8 cellular contexts compared by ENCODE assay signal in the genomic region with DNA sequence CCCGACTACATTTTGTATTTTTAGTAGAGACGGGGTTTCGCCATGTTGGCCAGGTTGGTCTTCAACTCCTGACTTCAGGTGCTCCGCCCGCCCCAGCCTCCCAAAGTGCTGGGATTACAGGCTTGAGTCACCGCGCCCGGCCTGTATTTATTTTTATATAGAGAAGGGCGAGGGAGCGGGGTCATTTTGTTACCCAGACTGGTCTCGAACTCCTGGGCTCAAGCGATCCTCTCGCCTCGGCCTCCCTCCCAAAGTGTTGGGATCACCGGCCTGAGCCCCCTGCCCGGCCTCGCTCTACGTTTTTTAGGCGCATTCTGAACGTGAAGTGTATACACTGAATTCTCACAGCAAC. TPM values are rescaled to one million over a fixed set of nuclear protein-coding genes. Genes with fewer than 3 reads are reported as not detected.
DNase-seq lines count a peak whose midpoint lies in the region; ATAC-seq, FAIRE-seq and TF ChIP-seq lines count a peak whose summit lies in the region.

No MANE protein-coding gene starts in this region.

- DNase-seq in HCT116 (ENCODE audit: low read depth, low spot score), result no peak
- no peak for DNase-seq in activated T-cell treated with anti-CD3 and anti-CD28 coated beads, Interleukin-2, amount 50 U/mL, for 4 hours
- DNase-seq in right atrium auricular region (ENCODE audit: low spot score), result no peak
- no peak for DNase-seq in small intestine
- no peak for DNase-seq in cerebellum (ENCODE audit: low spot score)
- no peak for DNase-seq in SIG-M5 (lab: John Stamatoyannopoulos, UW)
- no peak for DNase-seq in GM12892 (ENCODE audit: insufficient read length)

- FAIRE-seq in small intestine (lab: Jason Lieb, UNC) (no peak), GM12892 (lab: Jason Lieb, UNC) (no peak)

- CTCF ChIA-PET in HCT116 (lab: Charles Lee), result no interaction called here

- TF ChIP-seq CTCF in HCT116 (IDR thresholded peaks at IDR 0.05 in 2 of 3, conservative IDR thresholded peaks at IDR 0.05 in 1 of 3; ENCODE audit: borderline replicate concordance in 1 of 3, insufficient read depth in 1 of 3, low read depth in 2 of 3, low read length in 2 of 3) (no peak), right atrium auricular region (IDR thresholded peaks at IDR 0.05) (no peak)

- peak overlapping the region; percentile 51 to 92 for H3K4me3 ChIP-seq in HCT116 (replicated peaks in 1 of 2; ENCODE audit: low read depth in 1 of 2, low read length in 2 of 2)
- peak overlapping the region in 1 of 2 donors; percentile 88 for H3K4me3 ChIP-seq in right atrium auricular region
- peak overlapping the region in 1 of 2 donors; percentile 11 for H3K4me3 ChIP-seq in small intestine (ENCODE audit: low read depth in 1 of 2, low read length in 2 of 2)

- ATAC-seq in HCT116 (no peak), HG02885 (IDR thresholded peaks at IDR 0.05; ENCODE audit: poor library complexity, unreplicated experiment) (no peak)
- no peak for ATAC-seq in activated T-cell treated with anti-CD3 and anti-CD28 coated beads, Interleukin-2, amount 50 U/mL, for 4 hours

- H3K79me2 ChIP-seq in HCT116 (ENCODE audit: insufficient read depth, low read length), result peaks cover 43% of the 10 kb centered on the region

- H3K27ac ChIP-seq in HCT116 (ENCODE audit: low read depth, low read length) (peak overlapping the region; percentile 82), right atrium auricular region (peak overlapping the region; percentile 99 to 100), small intestine (ENCODE audit: low read depth in 1 of 2, low read length in 1 of 2) (peak overlapping the region; percentile 60 to 96)

- intact Hi-C loops in HCT116 (cut with micrococcal nuclease), result loop anchor here (5.0 kb wide), 1 partner anchor 144 kb away; no protein-coding TSS in a partner anchor

- H4K20me1 ChIP-seq in HCT116 (ENCODE audit: insufficient read depth), result peaks cover 19% of the 10 kb centered on the region

- no peaks in the 10 kb centered on the region for H3K9me3 Mint-ChIP-seq in activated T-cell treated with anti-CD3 and anti-CD28 coated beads, Interleukin-2, amount 50 U/mL, for 4 hours

- H3K4me2 ChIP-seq in HCT116 (ENCODE audit: low read length), result peak overlapping the region; percentile 83

- H2AFZ ChIP-seq in HCT116 (ENCODE audit: low read depth, low read length, poor library complexity, severe bottlenecking), result peak overlapping the region; percentile 1

- TSS peak; percentile 83 for BruUV-seq in HCT116 (replicated peaks; lab: Mats Ljungman, UMichigan)

- POLR2A ChIA-PET in HCT116 (lab: Charles Lee), result no interaction called here

- H3K4me3 Mint-ChIP-seq in activated T-cell treated with anti-CD3 and anti-CD28 coated beads, Interleukin-2, amount 50 U/mL, for 4 hours, result peak overlapping the region; percentile 71

- RAD21 ChIA-PET in HCT116 (lab: Charles Lee; ENCODE audit: low non-redundant PET in 1 of 2, low total read pairs in 2 of 2, uncharacterized antibody in 2 of 2, unreplicated experiment in 2 of 2), result no interaction called here

- peaks cover 35% of the 10 kb centered on the region for H3K4me1 Mint-ChIP-seq in activated T-cell treated with anti-CD3 and anti-CD28 coated beads, Interleukin-2, amount 50 U/mL, for 4 hours (ENCODE audit: low read depth)

- WGBS in small intestine, 3 donors, result 72 to 84% (median 79%) methylated on average over 20 of the region's 20 CpGs

- H3K9me2 ChIP-seq in HCT116 (ENCODE audit: insufficient read depth), result no peaks in the 10 kb centered on the region

- peaks cover 12 to 26% of the 10 kb centered on the region in 2 experiments for H3K36me3 ChIP-seq in HCT116 (ENCODE audit: control insufficient read depth in 1 of 2, insufficient read depth in 2 of 2, low read length in 2 of 2)
- H3K36me3 ChIP-seq in right atrium auricular region, result peaks cover 5% of the 10 kb centered on the region
- peaks cover 0 to 2% of the 10 kb centered on the region in 2 donors for H3K36me3 ChIP-seq in small intestine (ENCODE audit: control insufficient read depth in 2 of 2, insufficient read depth in 2 of 2, low read length in 2 of 2)

- H3K27me3 Mint-ChIP-seq in activated T-cell treated with anti-CD3 and anti-CD28 coated beads, Interleukin-2, amount 50 U/mL, for 4 hours (ENCODE audit: low read depth), result no peaks in the 10 kb centered on the region

- H3K36me3 Mint-ChIP-seq in activated T-cell treated with anti-CD3 and anti-CD28 coated beads, Interleukin-2, amount 50 U/mL, for 4 hours (ENCODE audit: insufficient read depth), result peaks cover 26% of the 10 kb centered on the region

- H3K9me3 ChIP-seq in HCT116 (ENCODE audit: control insufficient read depth in 1 of 2, insufficient read depth in 1 of 2, low read depth in 1 of 2, low read length in 2 of 2) (no peaks in the 10 kb centered on the region), right atrium auricular region (no peaks in the 10 kb centered on the region), small intestine (ENCODE audit: control insufficient read depth, low read depth) (no peaks in the 10 kb centered on the region)

- TF ChIP-seq RAD21 in HCT116 (IDR thresholded peaks at IDR 0.05; ENCODE audit: low read depth), result no peak

- H3K27me3 ChIP-seq in HCT116 (ENCODE audit: insufficient read depth, low read length) (no peaks in the 10 kb centered on the region), right atrium auricular region (no peaks in the 10 kb centered on the region), small intestine (ENCODE audit: control insufficient read depth in 2 of 2, insufficient read depth in 2 of 2, low read length in 2 of 2) (no peaks in the 10 kb centered on the region)

- TF ChIP-seq POLR2A in HCT116 (IDR thresholded peaks at IDR 0.05; ENCODE audit: borderline replicate concordance, extremely low read depth, insufficient read depth, insufficient read length), result no peak
- no peak for TF ChIP-seq POLR2A in GM12892 (IDR thresholded peaks at IDR 0.05; ENCODE audit: low read depth, low read length)

- H3K4me1 ChIP-seq in HCT116 (ENCODE audit: control insufficient read depth in 1 of 2, insufficient read depth in 2 of 2, low read length in 2 of 2) (peaks cover 6 to 21% of the 10 kb centered on the region in 2 experiments; a peak in 3 of 4 replicates), right atrium auricular region (peaks cover 0 to 46% of the 10 kb centered on the region in 2 donors), small intestine (ENCODE audit: control insufficient read depth in 2 of 2, insufficient read depth in 1 of 2, low read depth in 1 of 2, low read length in 1 of 2) (peaks cover 5 to 6% of the 10 kb centered on the region in 2 donors)

- H3K9ac ChIP-seq in HCT116 (ENCODE audit: low read length), result peak overlapping the region; percentile 76

TF ChIP-seq in HCT116, 20 proteins besides CTCF, POLR2A, EP300 and RAD21:
- TF ChIP-seq YY1 (IDR thresholded peaks at IDR 0.05; ENCODE audit: extremely low read depth, insufficient replicate concordance, low read depth, low read length), result no peak
- TF ChIP-seq, protein P1, sequence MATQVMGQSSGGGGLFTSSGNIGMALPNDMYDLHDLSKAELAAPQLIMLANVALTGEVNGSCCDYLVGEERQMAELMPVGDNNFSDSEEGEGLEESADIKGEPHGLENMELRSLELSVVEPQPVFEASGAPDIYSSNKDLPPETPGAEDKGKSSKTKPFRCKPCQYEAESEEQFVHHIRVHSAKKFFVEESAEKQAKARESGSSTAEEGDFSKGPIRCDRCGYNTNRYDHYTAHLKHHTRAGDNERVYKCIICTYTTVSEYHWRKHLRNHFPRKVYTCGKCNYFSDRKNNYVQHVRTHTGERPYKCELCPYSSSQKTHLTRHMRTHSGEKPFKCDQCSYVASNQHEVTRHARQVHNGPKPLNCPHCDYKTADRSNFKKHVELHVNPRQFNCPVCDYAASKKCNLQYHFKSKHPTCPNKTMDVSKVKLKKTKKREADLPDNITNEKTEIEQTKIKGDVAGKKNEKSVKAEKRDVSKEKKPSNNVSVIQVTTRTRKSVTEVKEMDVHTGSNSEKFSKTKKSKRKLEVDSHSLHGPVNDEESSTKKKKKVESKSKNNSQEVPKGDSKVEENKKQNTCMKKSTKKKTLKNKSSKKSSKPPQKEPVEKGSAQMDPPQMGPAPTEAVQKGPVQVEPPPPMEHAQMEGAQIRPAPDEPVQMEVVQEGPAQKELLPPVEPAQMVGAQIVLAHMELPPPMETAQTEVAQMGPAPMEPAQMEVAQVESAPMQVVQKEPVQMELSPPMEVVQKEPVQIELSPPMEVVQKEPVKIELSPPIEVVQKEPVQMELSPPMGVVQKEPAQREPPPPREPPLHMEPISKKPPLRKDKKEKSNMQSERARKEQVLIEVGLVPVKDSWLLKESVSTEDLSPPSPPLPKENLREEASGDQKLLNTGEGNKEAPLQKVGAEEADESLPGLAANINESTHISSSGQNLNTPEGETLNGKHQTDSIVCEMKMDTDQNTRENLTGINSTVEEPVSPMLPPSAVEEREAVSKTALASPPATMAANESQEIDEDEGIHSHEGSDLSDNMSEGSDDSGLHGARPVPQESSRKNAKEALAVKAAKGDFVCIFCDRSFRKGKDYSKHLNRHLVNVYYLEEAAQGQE (IDR thresholded peaks at IDR 0.05; ENCODE audit: low read depth), result no peak
- TF ChIP-seq EZH2 (IDR thresholded peaks at IDR 0.05), result no peak
- TF ChIP-seq SP1 (IDR thresholded peaks at IDR 0.05; ENCODE audit: low read depth), result no peak
- no peak for TF ChIP-seq TCF7L2 (IDR thresholded peaks at IDR 0.05; ENCODE audit: borderline replicate concordance, extremely low read depth, insufficient read depth, insufficient read length)
- no peak for TF ChIP-seq EZH2phosphoT487 (IDR thresholded peaks at IDR 0.05; ENCODE audit: borderline replicate concordance)
- TF ChIP-seq, protein P2, sequence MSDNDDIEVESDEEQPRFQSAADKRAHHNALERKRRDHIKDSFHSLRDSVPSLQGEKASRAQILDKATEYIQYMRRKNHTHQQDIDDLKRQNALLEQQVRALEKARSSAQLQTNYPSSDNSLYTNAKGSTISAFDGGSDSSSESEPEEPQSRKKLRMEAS (IDR thresholded peaks at IDR 0.05), result no peak
- TF ChIP-seq FOSL1 (IDR thresholded peaks at IDR 0.05; ENCODE audit: low read depth), result no peak
TF ChIP-seq in HCT116: peak in this region for 0.

RNA-seq across cellular contexts. Expression of a gene that starts 0.5 kb away (rescaled TPM):
- total RNA-seq in HCT116 (2021; ENCODE audit: unreplicated experiment) (72.5 TPM), right atrium auricular region (10 to 100 TPM; 30.8 to 31.6 TPM), cerebellum (70.9 TPM)
- polyA plus RNA-seq in HCT116 (2012), result 17.5 and 23.1 TPM in 2 replicates
- 100 to 1,000 TPM; 108 to 119 (median 119) TPM for total RNA-seq in activated T-cell treated with anti-CD3 and anti-CD28 coated beads, Interleukin-2, amount 50 U/mL, for 4 hours
- 10 to 100 TPM; 18.8 to 29.3 (median 18.9) TPM for polyA plus RNA-seq in small intestine
- 38.4 TPM for polyA plus RNA-seq in GM12892 (2012; ENCODE audit: missing spikeins)
